ENCODE assay signal across 11 cellular contexts in the genomic region with DNA sequence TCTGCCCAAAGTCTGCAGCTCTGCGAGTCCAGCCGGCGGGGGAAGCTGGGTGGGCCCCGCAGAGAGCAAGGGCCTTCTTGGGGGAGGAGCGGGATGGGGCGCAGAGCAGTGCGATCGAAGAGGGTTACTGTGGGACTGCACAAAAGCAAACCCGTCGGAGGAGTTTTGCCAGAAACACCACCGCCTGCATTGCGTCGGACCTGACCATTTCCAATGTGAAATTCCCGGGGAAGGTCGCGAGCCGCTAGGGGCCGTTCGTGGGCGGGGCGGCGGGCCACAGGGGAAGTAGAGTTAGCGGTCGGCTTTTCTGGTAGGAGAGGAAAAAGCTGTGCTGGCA. TPM values are rescaled to one million over a fixed set of nuclear protein-coding genes. Genes with fewer than 3 reads are reported as not detected.
DNase-seq lines count a peak whose midpoint lies in the region; ATAC-seq, FAIRE-seq and TF ChIP-seq lines count a peak whose summit lies in the region.
"Had no signal": no experiment of that assay in that cellular context is flagged by ENCODE, and none has a peak within 500 bp of the region (broad histone marks: within the 10 kb centered on the region; RNA-seq: fewer than 3 reads in every experiment).

No MANE protein-coding gene starts in this region.

- no peak overlapping the region for H2BK12ac ChIP-seq in H9 (ENCODE audit: insufficient read length, low read depth, low read length)

- no peaks in the 10 kb centered on the region for H4K20me1 ChIP-seq in H9 (ENCODE audit: control insufficient read depth, insufficient read depth, insufficient read length)
- no peaks in the 10 kb centered on the region for H4K20me1 ChIP-seq in neural progenitor cell (ENCODE audit: low read depth)

- intact Hi-C loops in CD14-positive monocyte (cut with micrococcal nuclease): no loop called here
- intact Hi-C loops in colonic mucosa (cut with DNase I): no loop called here

- peak overlapping the region; percentile 93 for H3K4me2 ChIP-seq in H9 (ENCODE audit: insufficient read depth, insufficient read length, low read length)
- peak overlapping the region; percentile 89 for H3K4me2 ChIP-seq in neural progenitor cell

- H3K27ac Mint-ChIP-seq in CD14-positive monocyte (no peak overlapping the region), H9 (no peak overlapping the region), neural progenitor cell (no peak overlapping the region)

- H3K27me3 Mint-ChIP-seq in CD14-positive monocyte (ENCODE audit: low read depth in 3 of 3) (peaks cover 5 to 49% (median 44%) of the 10 kb centered on the region in 3 donors), H9 (ENCODE audit: low read depth) (peaks cover 59% of the 10 kb centered on the region), neural progenitor cell (ENCODE audit: insufficient read depth, low read depth) (peaks cover 26% of the 10 kb centered on the region)

- no peak overlapping the region for H3K14ac ChIP-seq in H9 (ENCODE audit: insufficient read depth, low read length)

- H3K4ac ChIP-seq in H9 (ENCODE audit: low read depth, low read length): no peak overlapping the region

- H3K36me3 Mint-ChIP-seq in CD14-positive monocyte: peaks cover 0 to 5% of the 10 kb centered on the region in 2 donors
- peaks cover 6 to 11% (median 8%) of the 10 kb centered on the region in 3 experiments for H3K36me3 Mint-ChIP-seq in H9 (ENCODE audit: insufficient read depth in 1 of 3, low read depth in 3 of 3)
- peaks cover 8% of the 10 kb centered on the region for H3K36me3 Mint-ChIP-seq in neural progenitor cell

- no peak overlapping the region for H3K9ac ChIP-seq in H9 (ENCODE audit: extremely low read depth, insufficient read length, low read length)
- no peak overlapping the region for H3K9ac ChIP-seq in colonic mucosa (ENCODE audit: low read depth in 2 of 2, low read length in 2 of 2)
- no peak overlapping the region for H3K9ac ChIP-seq in neural progenitor cell

- peaks cover 0 to 12% (median 11%) of the 10 kb centered on the region in 7 donors for H3K9me3 Mint-ChIP-seq in CD14-positive monocyte
- peaks cover 7 to 11% of the 10 kb centered on the region in 2 experiments for H3K9me3 Mint-ChIP-seq in H9
- H3K9me3 Mint-ChIP-seq in neural progenitor cell: peaks cover 13% of the 10 kb centered on the region

- no peaks in the 10 kb centered on the region for H3K4me1 ChIP-seq in H9 (ENCODE audit: insufficient read depth, low read length)
- no peaks in the 10 kb centered on the region for H3K4me1 ChIP-seq in colonic mucosa
- H3K4me1 ChIP-seq in neural progenitor cell: peaks cover 34% of the 10 kb centered on the region

- no peak overlapping the region for H3K23ac ChIP-seq in H9 (ENCODE audit: insufficient read length, low read depth, low read length)

- no peak overlapping the region for H3K27ac ChIP-seq in H9 (ENCODE audit: insufficient read length, low read depth, low read length)
- H3K27ac ChIP-seq in colonic mucosa: no peak overlapping the region
- no peak overlapping the region for H3K27ac ChIP-seq in neural progenitor cell

- DNase-seq in CD14-positive monocyte (ENCODE audit: low spot score) (no peak), H9 (peak; percentile 54), colonic mucosa (no peak), neural progenitor cell (ENCODE audit: low spot score) (peak; percentile 58), HTR-8/SVneo (ENCODE audit: insufficient read length, low spot score) (no peak), SK-N-DZ (ENCODE audit: low spot score) (no peak)
- DNase-seq: erythroblast, HCEC 1CT had no signal

- H3F3A ChIP-seq in neural progenitor cell (ENCODE audit: low read depth): peaks cover 19% of the 10 kb centered on the region

- H4K91ac ChIP-seq in H9 (ENCODE audit: insufficient read length, low read depth, low read length): no peak overlapping the region

- no peak overlapping the region for H2AK5ac ChIP-seq in H9 (ENCODE audit: insufficient read length, low read length)

- H3K4me3 ChIP-seq in colonic mucosa (peak overlapping the region; percentile 14), neural progenitor cell (peak overlapping the region; percentile 62)

- H3K4me3 Mint-ChIP-seq in CD14-positive monocyte (peak overlapping the region; percentile 4 to 69), H9 (peak overlapping the region; percentile 62 to 86), neural progenitor cell (peak overlapping the region; percentile 87)

- H4K5ac ChIP-seq in H9 (ENCODE audit: insufficient read length, low read depth, low read length): no peak overlapping the region

- H3K4me1 Mint-ChIP-seq in CD14-positive monocyte (peaks cover 17% of the 10 kb centered on the region), H9 (peaks cover 17 to 28% of the 10 kb centered on the region in 2 experiments), neural progenitor cell (peaks cover 20% of the 10 kb centered on the region)

- no peaks in the 10 kb centered on the region for H3K36me3 ChIP-seq in colonic mucosa
- H3K36me3 ChIP-seq in neural progenitor cell: no peaks in the 10 kb centered on the region

- TF ChIP-seq CTCF in CD14-positive monocyte (IDR thresholded peaks at IDR 0.05): no peak
- TF ChIP-seq CTCF in H9 (conservative IDR thresholded peaks at IDR 0.05): no peak
- TF ChIP-seq CTCF in colonic mucosa (IDR thresholded peaks at IDR 0.05): no peak
- peak; percentile 19 for TF ChIP-seq CTCF in neural progenitor cell (IDR thresholded peaks at IDR 0.05)

- H4K8ac ChIP-seq in H9 (replicated peaks; ENCODE audit: insufficient read length, low read depth, low read length): no peak overlapping the region

- H3K9me3 ChIP-seq in H9 (ENCODE audit: control insufficient read depth, low read depth, low read length): no peaks in the 10 kb centered on the region
- H3K9me3 ChIP-seq in colonic mucosa: no peaks in the 10 kb centered on the region
- H3K9me3 ChIP-seq in neural progenitor cell (ENCODE audit: low read depth): no peaks in the 10 kb centered on the region

- H3K79me2 ChIP-seq in H9 (ENCODE audit: insufficient read depth, low read length) (no peaks in the 10 kb centered on the region), neural progenitor cell (ENCODE audit: low read depth) (no peaks in the 10 kb centered on the region)

- no peak overlapping the region for H2BK15ac ChIP-seq in H9 (ENCODE audit: low read depth, low read length)

- WGBS in H9 (ENCODE audit: extremely low coverage, insufficient read length, low lambda C conversion rate): no CpG with 5 or more reads among the region's 24 CpGs

- no peak overlapping the region for H2BK120ac ChIP-seq in H9 (ENCODE audit: low read depth, low read length, poor library complexity, severe bottlenecking)

- peaks cover 20% of the 10 kb centered on the region for H3K23me2 ChIP-seq in H9 (ENCODE audit: insufficient read length, low read depth, low read length, poor library complexity, severe bottlenecking)

- no peak overlapping the region for H2BK20ac ChIP-seq in H9 (ENCODE audit: low read depth, low read length, poor library complexity, severe bottlenecking)

- no peak overlapping the region for H3K56ac ChIP-seq in H9 (ENCODE audit: insufficient read length, low read depth, low read length)

- H3K18ac ChIP-seq in H9 (ENCODE audit: insufficient read length, low read depth, low read length): no peak overlapping the region

- no peaks in the 10 kb centered on the region for H3K79me1 ChIP-seq in H9 (ENCODE audit: insufficient read depth, low read depth, low read length, poor library complexity, severe bottlenecking)

- ATAC-seq in HG03196 (IDR thresholded peaks at IDR 0.05; ENCODE audit: unreplicated experiment): no peak
- ATAC-seq in GM19463 (IDR thresholded peaks at IDR 0.05; ENCODE audit: unreplicated experiment): no peak

- H2AFZ ChIP-seq in H9 (ENCODE audit: low read length) (no peak overlapping the region), neural progenitor cell (replicated peaks) (peak overlapping the region; percentile 97)

- H3T11ph ChIP-seq in H9 (ENCODE audit: low read length): no peak overlapping the region

- peaks cover 36% of the 10 kb centered on the region for H3K27me3 ChIP-seq in H9 (ENCODE audit: insufficient read depth, low read length)
- peaks cover 51% of the 10 kb centered on the region for H3K27me3 ChIP-seq in colonic mucosa
- peaks cover 97% of the 10 kb centered on the region for H3K27me3 ChIP-seq in neural progenitor cell

- no peak for FAIRE-seq in HTR-8/SVneo (lab: Jason Lieb, UNC)

- no peak overlapping the region for H2BK5ac ChIP-seq in H9 (ENCODE audit: insufficient read length, low read length)

RNA-seq across cellular contexts. Expression of gene KCNA1, which starts 0.3 kb away (rescaled TPM):
- polyA plus RNA-seq in CD14-positive monocyte: not detected
- 0.92 and 0.98 TPM in 2 replicates for total RNA-seq in H9 (2021)
- under 1 TPM in 1 of 2 donors, not detected in 1; 0.61 TPM for total RNA-seq in colonic mucosa
- total RNA-seq in neural progenitor cell (ENCODE audit: low replicate concordance): 1.4 and 3.1 TPM in 2 replicates
- polyA plus RNA-seq in SK-N-DZ (2014; cell fraction: cytosol; rRNA removed): not detected in 2 replicates
- not detected in 2 replicates for polyA plus RNA-seq in SK-N-DZ (2014; cell fraction: nucleus; rRNA removed)
- total RNA-seq: M059J had no signal

Comparison
In these comparisons a context has a peak if more than half of its experiments do, and no peak if none do; other contexts are left out.
1. DNase-seq: peak in H9 (single experiment) and neural progenitor cell (single experiment); none in CD14-positive monocyte (single experiment), colonic mucosa (single experiment), HTR-8/SVneo (single experiment) and SK-N-DZ (single experiment).
2. H3K4me3 Mint-ChIP-seq: peak in every context shown above with its lines; median percentile 87 in neural progenitor cell; 74 in H9; 36 in CD14-positive monocyte.